ENCODE assay signal across 8 cellular contexts in genomic region chr2:137047369-137047768, GRCh38.
"Had no signal": no experiment of that assay in that cellular context is flagged by ENCODE, and none has a peak within 500 bp of the region (broad histone marks: within the 10 kb centered on the region; RNA-seq: fewer than 3 reads in every experiment).

No MANE protein-coding gene starts in this region.

- FAIRE-seq: H1, H54, HTR-8/SVneo, K562 had no signal

- ATAC-seq: GM23338, K562 had no signal

- DNase-seq: H9, HCEC 1CT, IMR-90 had no signal
